In genomic region chr1:11316701-11317100, GRCh38 we compare ENCODE assay signal across 22 cellular contexts. TPM values are rescaled to one million over a fixed set of nuclear protein-coding genes. Genes with fewer than 3 reads are reported as not detected.
A peak's percentile ranks its signal among the peaks of the same experiment; 100 is the strongest.
DNase-seq lines count a peak whose midpoint lies in the region; ATAC-seq, FAIRE-seq and TF ChIP-seq lines count a peak whose summit lies in the region.
"Had no signal": no experiment of that assay in that cellular context is flagged by ENCODE, and none has a peak within 500 bp of the region (broad histone marks: within the 10 kb centered on the region; RNA-seq: fewer than 3 reads in every experiment).

No MANE protein-coding gene starts in this region.

- H3K4me1 ChIP-seq in A673 (ENCODE audit: insufficient read depth, low read length, poor library complexity, severe bottlenecking), result no peaks in the 10 kb centered on the region
- H3K4me1 ChIP-seq: esophagus muscularis mucosa, right lobe of liver had no signal

- no peak overlapping the region for H3K4me3 ChIP-seq in H7 (ENCODE audit: insufficient read depth, low read depth, low read length)
- H3K4me3 ChIP-seq in bronchial epithelial cell (ENCODE audit: low read depth, low read length), result peak overlapping the region; percentile 7
- no peak overlapping the region for H3K4me3 ChIP-seq in skeletal muscle cell (ENCODE audit: low read depth, low read length)
- H3K4me3 ChIP-seq in A673 (ENCODE audit: low read depth, low read length, poor library complexity, severe bottlenecking), result no peak overlapping the region
- H3K4me3 ChIP-seq: esophagus muscularis mucosa, GM12878, PC-9, right lobe of liver had no signal

- FAIRE-seq in bronchial epithelial cell (lab: Jason Lieb, UNC), result peak; percentile 36
- FAIRE-seq: GM12878, TTC549 had no signal

- H3K27me3 ChIP-seq in H7 (ENCODE audit: control insufficient read depth, insufficient read depth, low read length) (no peaks in the 10 kb centered on the region), bronchial epithelial cell (ENCODE audit: control insufficient read depth, insufficient read depth, low read length) (no peaks in the 10 kb centered on the region), A673 (replicated peaks; ENCODE audit: insufficient read depth, low read depth, low read length, poor library complexity) (peaks cover 5% of the 10 kb centered on the region)
- H3K27me3 ChIP-seq: right lobe of liver had no signal

- ATAC-seq in HG03521 (IDR thresholded peaks at IDR 0.05; ENCODE audit: unreplicated experiment), result no peak
- ATAC-seq: GM12878, left cardiac atrium, right lobe of liver had no signal

- TF ChIP-seq CTCF in bronchial epithelial cell (IDR thresholded peaks at IDR 0.05; ENCODE audit: insufficient read depth, low read length, severe bottlenecking), result no peak
- TF ChIP-seq CTCF in A673 (conservative IDR thresholded peaks at IDR 0.05; ENCODE audit: low read depth, low read length), result no peak

- intact Hi-C loops in A673 (cut with micrococcal nuclease; ENCODE audit: unreplicated experiment), result loop anchor here (5.0 kb wide), 1 partner anchor 326 kb away; no protein-coding TSS in a partner anchor

- H3K36me3 ChIP-seq in H7 (replicated peaks; ENCODE audit: control insufficient read depth, insufficient read depth, low read length), result no peaks in the 10 kb centered on the region
- H3K36me3 ChIP-seq in bronchial epithelial cell (ENCODE audit: control insufficient read depth, insufficient read depth, low read length), result no peaks in the 10 kb centered on the region
- H3K36me3 ChIP-seq in A673 (ENCODE audit: insufficient read depth, low read length, poor library complexity, severe bottlenecking), result no peaks in the 10 kb centered on the region
- H3K36me3 ChIP-seq: esophagus muscularis mucosa, neutrophil, right lobe of liver had no signal

- DNase-seq in H7, result peak; percentile 46
- peak; percentile 97 for DNase-seq in bronchial epithelial cell (ENCODE audit: low read depth)
- DNase-seq in foreskin melanocyte, result peak; percentile 52
- peak; percentile 71 for DNase-seq in skeletal muscle cell (ENCODE audit: low read depth)
- DNase-seq in A673 (ENCODE audit: low spot score), result no peak
- DNase-seq in activated CD8-positive, alpha-beta memory T cell treated with anti-CD3 and anti-CD28 coated beads for 24 hours, result no peak
- DNase-seq in LoVo (ENCODE audit: low spot score), result no peak
- DNase-seq: activated CD4-positive, alpha-beta T cell treated with anti-CD3 and anti-CD28 coated beads for 48 hours; activated naive CD4-positive, alpha-beta T cell; Calu3; IMR-90; left cardiac atrium; midbrain; MV-4-11; NCI-H774; PC-9; right lobe of liver had no signal

- no peaks in the 10 kb centered on the region for H3K9me3 ChIP-seq in A673 (ENCODE audit: low read depth, low read length, poor library complexity, severe bottlenecking)
- H3K9me3 ChIP-seq: esophagus muscularis mucosa, neutrophil, right lobe of liver had no signal

- no TSS peak for BruUV-seq in A673 (replicated peaks; lab: Mats Ljungman, UMichigan)

- H3K27ac ChIP-seq in A673 (ENCODE audit: low read depth, low read length, poor library complexity, severe bottlenecking), result no peak overlapping the region
- H3K27ac ChIP-seq: esophagus muscularis mucosa, neutrophil, PC-9, right lobe of liver had no signal

- POLR2A ChIA-PET in A673 (lab: Charles Lee; ENCODE audit: low non-redundant PET), result no interaction called here

- CTCF ChIA-PET in A673 (lab: Charles Lee), result no interaction called here

RNA-seq across cellular contexts. Expression of gene UBIAD1, which starts 43.7 kb away (rescaled TPM):
- total RNA-seq in H7 (2014; rRNA removed; shearing (Covaris generic)), result 26.2 and 27.6 TPM in 2 replicates
- 6.7 and 11.1 TPM in 2 replicates for total RNA-seq in bronchial epithelial cell
- total RNA-seq in A673 (2021), result 19.6 and 20.5 TPM in 2 replicates

RNA-seq across cellular contexts. Expression of gene MTOR, which starts 54.4 kb away (rescaled TPM):
- 74.4 and 83.6 TPM in 2 replicates for total RNA-seq in H7 (2014; rRNA removed; shearing (Covaris generic))
- total RNA-seq in bronchial epithelial cell, result 31.9 and 37.6 TPM in 2 replicates
- 63.7 and 66.3 TPM in 2 replicates for total RNA-seq in A673 (2021)

Comparison
In these comparisons a context has a peak if more than half of its experiments do, and no peak if none do; other contexts are left out.
1. DNase-seq: peak in H7 (single experiment), bronchial epithelial cell (single experiment), foreskin melanocyte (single experiment) and skeletal muscle cell (single experiment); none in A673 (single experiment), activated CD8-positive, alpha-beta memory T cell treated with anti-CD3 and anti-CD28 coated beads for 24 hours (single experiment) and LoVo (single experiment).